Comparison of ENCODE assay signal across 28 cellular contexts in genomic region chr9:78114581-78114980, GRCh38.
"Had no signal": no experiment of that assay in that cellular context is flagged by ENCODE, and none has a peak within 500 bp of the region (broad histone marks: within the 10 kb centered on the region; RNA-seq: fewer than 3 reads in every experiment).

No MANE protein-coding gene starts in this region.

- H3K4me3 ChIP-seq: Peyer's patch, SJSA1 had no signal

- H3K27me3 ChIP-seq: brain microvascular endothelial cell, Peyer's patch, SJSA1 had no signal

- H3K27ac Mint-ChIP-seq: activated CD4-positive, alpha-beta T cell treated with anti-CD3 and anti-CD28 coated beads, Interleukin-2, amount 10 ng/mL, durations not matched to agents 24 days and 14 days; activated CD8-positive, alpha-beta T cell treated with anti-CD3 and anti-CD28 coated beads for 36 hours; activated naive CD4-positive, alpha-beta T cell treated with anti-CD3 and anti-CD28 coated beads, Interleukin-2, amount 50 U/mL, for 72 hours; activated T-cell treated with anti-CD3 and anti-CD28 coated beads, Interleukin-2, amount 50 U/mL, for 72 hours; activated T-helper 17 cell treated with anti-CD3 and anti-CD28 coated beads, Interleukin-2, amount 50 U/mL, for 72 hours; T-helper 1 cell treated with Interleukin-12 subunit alpha and Interleukin-12 subunit beta and Interleukin-4 antibody, amounts not matched to agents 30 μg/mL and 1 μg/mL, for 36 hours; T-helper 2 cell treated with Interferon-gamma antibody and Interleukin-4, amounts not matched to agents 5 μg/mL and 100 μg/mL, for 36 hours had no signal

- DNase-seq: activated CD4-positive, alpha-beta T cell treated with anti-CD3 and anti-CD28 coated beads, Interleukin-2, amount 50 U/mL, for 4 hours; activated CD8-positive, alpha-beta T cell treated with anti-CD3 and anti-CD28 coated beads for 36 hours; activated effector memory CD4-positive, alpha-beta T cell treated with anti-CD3 and anti-CD28 coated beads, Interleukin-2, amount 50 U/mL, for 16 hours; activated naive CD4-positive, alpha-beta T cell; activated T-cell treated with anti-CD3 and anti-CD28 coated beads, Interleukin-2, amount 50 U/mL, for 1 hour; amniotic stem cell; aorta; brain microvascular endothelial cell; central memory CD4-positive, alpha-beta T cell; KG1; NCI-H1092 treated with DMSO at 0.1 percent for 48 hours; NCI-H1417 treated with DMSO at 0.1 percent for 48 hours; NCI-H187 treated with DMSO at 0.1 percent for 48 hours; NCI-H2081; NCI-H2227 treated with DMSO at 0.1 percent for 48 hours; NCI-H446; Peyer's patch; SHP77 treated with DMSO at 0.1 percent for 48 hours had no signal

- H3K9me3 ChIP-seq: Peyer's patch, SJSA1, SK-N-SH had no signal

- FAIRE-seq: TTC549 had no signal

- H3K9ac ChIP-seq: SK-N-SH had no signal

- H3K27me3 Mint-ChIP-seq: activated CD4-positive, alpha-beta T cell treated with anti-CD3 and anti-CD28 coated beads, Interleukin-2, amount 10 ng/mL, durations not matched to agents 24 days and 14 days; activated CD8-positive, alpha-beta T cell treated with anti-CD3 and anti-CD28 coated beads for 36 hours; activated T-helper 17 cell treated with anti-CD3 and anti-CD28 coated beads, Interleukin-2, amount 50 U/mL, for 72 hours had no signal

- H3K4me3 Mint-ChIP-seq: activated CD4-positive, alpha-beta T cell treated with anti-CD3 and anti-CD28 coated beads, Interleukin-2, amount 10 ng/mL, durations not matched to agents 24 days and 14 days; activated CD8-positive, alpha-beta T cell treated with anti-CD3 and anti-CD28 coated beads for 36 hours; activated T-cell treated with anti-CD3 and anti-CD28 coated beads, Interleukin-2, amount 50 U/mL, for 72 hours; activated T-helper 17 cell treated with anti-CD3 and anti-CD28 coated beads, Interleukin-2, amount 50 U/mL, for 72 hours; T-helper 1 cell treated with Interleukin-12 subunit alpha and Interleukin-12 subunit beta and Interleukin-4 antibody, amounts not matched to agents 30 μg/mL and 1 μg/mL, for 36 hours; T-helper 2 cell treated with Interferon-gamma antibody and Interleukin-4, amounts not matched to agents 5 μg/mL and 100 μg/mL, for 36 hours had no signal

- H3K36me3 ChIP-seq: brain microvascular endothelial cell, Peyer's patch, SJSA1 had no signal

- H3K4me1 ChIP-seq: SJSA1 had no signal

- H3K27ac ChIP-seq: brain microvascular endothelial cell, Peyer's patch, SJSA1 had no signal

- H3K9me3 Mint-ChIP-seq: activated CD8-positive, alpha-beta T cell treated with anti-CD3 and anti-CD28 coated beads for 36 hours; activated T-helper 17 cell treated with anti-CD3 and anti-CD28 coated beads, Interleukin-2, amount 50 U/mL, for 72 hours had no signal

- ATAC-seq: activated naive CD4-positive, alpha-beta T cell treated with anti-CD3 and anti-CD28 coated beads, Interleukin-2, amount 50 U/mL, for 72 hours; activated T-cell treated with anti-CD3 and anti-CD28 coated beads, Interleukin-2, amount 50 U/mL, for 72 hours; activated T-helper 17 cell treated with anti-CD3 and anti-CD28 coated beads, Interleukin-2, amount 50 U/mL, for 72 hours; PC-3 had no signal

- H3K4me2 ChIP-seq: SK-N-SH had no signal
